ENCODE assay signal across 21 cellular contexts in the genomic region with DNA sequence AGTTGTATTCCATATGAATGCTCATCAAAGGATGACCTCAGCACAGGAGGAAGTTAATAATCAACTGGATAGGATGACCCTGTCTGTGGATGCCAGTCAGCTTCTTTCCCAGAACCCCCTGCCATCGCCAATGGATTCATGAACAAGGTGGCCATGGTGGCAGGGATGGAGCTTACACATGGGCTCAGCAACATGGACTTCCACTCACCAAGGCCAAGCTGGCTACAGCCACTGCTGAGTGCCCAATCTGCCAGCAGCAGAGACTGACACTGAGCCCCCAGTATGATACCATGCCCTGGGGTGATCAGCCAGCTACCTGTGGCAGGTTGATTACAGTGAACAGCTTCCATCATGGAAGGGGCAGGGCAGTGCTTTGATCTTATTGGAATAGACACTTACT. TPM values are rescaled to one million over a fixed set of nuclear protein-coding genes. Genes with fewer than 3 reads are reported as not detected.
A peak's percentile ranks its signal among the peaks of the same experiment; 100 is the strongest.
DNase-seq lines count a peak whose midpoint lies in the region; TF ChIP-seq lines count a peak whose summit lies in the region.
"Had no signal": no experiment of that assay in that cellular context is flagged by ENCODE, and none has a peak within 500 bp of the region (broad histone marks: within the 10 kb centered on the region; RNA-seq: fewer than 3 reads in every experiment).

No MANE protein-coding gene starts in this region.

- no CpG with 5 or more reads among the region's 1 CpG for WGBS in esophagus muscularis mucosa

- H3K9me3 ChIP-seq in esophagus muscularis mucosa (no peaks in the 10 kb centered on the region), vagina (no peaks in the 10 kb centered on the region)
- H3K9me3 ChIP-seq in effector memory CD4-positive, alpha-beta T cell (ENCODE audit: control insufficient read depth, low read length): no peaks in the 10 kb centered on the region

- no peak for TF ChIP-seq POLR2A in esophagus muscularis mucosa (IDR thresholded peaks at IDR 0.05; ENCODE audit: low read depth)
- no peak for TF ChIP-seq POLR2A in vagina (IDR thresholded peaks at IDR 0.05)

- H3K4me3 ChIP-seq in esophagus muscularis mucosa: no peak overlapping the region
- H3K4me3 ChIP-seq in vagina: no peak overlapping the region
- no peak overlapping the region for H3K4me3 ChIP-seq in effector memory CD4-positive, alpha-beta T cell (ENCODE audit: insufficient read depth, low read depth, low read length, poor library complexity, severe bottlenecking)
- H3K4me3 ChIP-seq: GM12878, GM23338 had no signal

- H3K4me1 ChIP-seq in esophagus muscularis mucosa: no peaks in the 10 kb centered on the region
- no peaks in the 10 kb centered on the region for H3K4me1 ChIP-seq in vagina
- no peaks in the 10 kb centered on the region for H3K4me1 ChIP-seq in effector memory CD4-positive, alpha-beta T cell (ENCODE audit: control insufficient read depth, insufficient read depth, low read length, poor library complexity, severe bottlenecking)

- peak; percentile 41 for DNase-seq in activated CD8-positive, alpha-beta memory T cell treated with anti-CD3 and anti-CD28 coated beads for 24 hours
- no peak for DNase-seq in activated CD8-positive, alpha-beta memory T cell treated with anti-CD3 and anti-CD28 coated beads, Interleukin-2, amount 50 U/mL, for 48 hours
- DNase-seq in esophagus muscularis mucosa (ENCODE audit: extremely low spot score) (peak; percentile 62), kidney glomerular epithelial cell (lab: John Stamatoyannopoulos, UW) (peak; percentile 26), vagina (ENCODE audit: extremely low spot score in 2 of 2) (peak; percentile 32 to 58), A172 (ENCODE audit: low spot score) (no peak)
- no peak for DNase-seq in activated CD4-positive, CD25-positive, alpha-beta regulatory T cell (lab: John Stamatoyannopoulos, UW)
- DNase-seq in effector memory CD4-positive, alpha-beta T cell: no peak
- DNase-seq: C1 segment of cervical spinal cord; Calu3; CD4-positive, alpha-beta memory T cell; COR-L47; DMS79; EL; GDM1; H9 had no signal

- no peak overlapping the region for H3K27ac ChIP-seq in esophagus muscularis mucosa (replicated peaks in 1 of 4)
- H3K27ac ChIP-seq in vagina: no peak overlapping the region
- no peak overlapping the region for H3K27ac ChIP-seq in effector memory CD4-positive, alpha-beta T cell (ENCODE audit: insufficient read depth, low read length, poor library complexity, severe bottlenecking)
- H3K27ac ChIP-seq: 22Rv1 had no signal

- TF ChIP-seq CTCF in esophagus muscularis mucosa (IDR thresholded peaks at IDR 0.05) (no peak), vagina (IDR thresholded peaks at IDR 0.05) (no peak)

- intact Hi-C loops in esophagus muscularis mucosa (cut with DNase I): no loop called here
- intact Hi-C loops in vagina (cut with DNase I): no loop called here

- TF ChIP-seq EP300 in esophagus muscularis mucosa (IDR thresholded peaks at IDR 0.05): no peak

- no peaks in the 10 kb centered on the region for H3K27me3 ChIP-seq in esophagus muscularis mucosa
- H3K27me3 ChIP-seq in vagina: no peaks in the 10 kb centered on the region
- H3K27me3 ChIP-seq in effector memory CD4-positive, alpha-beta T cell (replicated peaks; ENCODE audit: control insufficient read depth, insufficient read depth, low read length, poor library complexity, severe bottlenecking): no peaks in the 10 kb centered on the region

- H3K36me3 ChIP-seq in esophagus muscularis mucosa (no peaks in the 10 kb centered on the region), vagina (no peaks in the 10 kb centered on the region)
- H3K36me3 ChIP-seq in effector memory CD4-positive, alpha-beta T cell (ENCODE audit: control insufficient read depth, insufficient read depth, low read length): no peaks in the 10 kb centered on the region

RNA-seq across cellular contexts. Expression of a gene that starts 44.7 kb away (rescaled TPM):
- total RNA-seq in esophagus muscularis mucosa (under 1 TPM in 1 of 4 donors, not detected in 3; 0.83 TPM), vagina (not detected)
- total RNA-seq in A172 (2014; rRNA removed; shearing (Covaris generic)): 0.10 TPM in 1 of 2 replicates, not detected in the other
- total RNA-seq: A673; Calu3; CD4-positive, alpha-beta memory T cell; GM12878; H4; H9 had no signal

Comparison
In these comparisons a context has a peak if more than half of its experiments do, and no peak if none do; other contexts are left out.
1. DNase-seq: peak in activated CD8-positive, alpha-beta memory T cell treated with anti-CD3 and anti-CD28 coated beads for 24 hours (single experiment), esophagus muscularis mucosa (single experiment), kidney glomerular epithelial cell (single experiment) and vagina (2 of 2); none in activated CD8-positive, alpha-beta memory T cell treated with anti-CD3 and anti-CD28 coated beads, Interleukin-2, amount 50 U/mL, for 48 hours (single experiment), activated CD4-positive, CD25-positive, alpha-beta regulatory T cell (0 of 4), effector memory CD4-positive, alpha-beta T cell (0 of 3) and A172 (single experiment).